ENCODE assay signal across 2 cellular contexts in the genomic region with DNA sequence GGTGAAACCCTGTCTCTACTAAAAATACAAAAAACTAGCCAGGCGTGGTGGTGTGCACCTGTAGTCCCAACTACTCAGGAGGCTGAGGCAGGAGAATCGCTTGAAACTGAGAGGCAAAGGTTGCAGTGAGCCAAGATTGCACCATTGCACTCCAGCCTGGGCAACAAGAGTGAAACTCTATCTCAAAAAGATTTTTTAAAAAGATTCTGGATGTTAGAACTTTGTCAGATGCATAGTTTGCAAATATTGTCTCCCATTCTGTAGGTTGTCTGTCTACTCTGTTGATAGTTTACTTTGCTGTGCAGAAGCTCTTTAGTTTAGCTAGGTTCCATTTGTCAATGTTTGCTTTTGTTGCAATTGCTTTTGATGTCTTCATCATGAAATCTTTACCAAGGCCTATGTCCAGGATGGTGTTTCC. TPM values are rescaled to one million over a fixed set of nuclear protein-coding genes. Genes with fewer than 3 reads are reported as not detected.
"Had no signal": no experiment of that assay in that cellular context is flagged by ENCODE, and none has a peak within 500 bp of the region (broad histone marks: within the 10 kb centered on the region; RNA-seq: fewer than 3 reads in every experiment).

No MANE protein-coding gene starts in this region.

RNA-seq across cellular contexts. Expression of gene CFAP300, which starts 53.2 kb away (rescaled TPM):
- total RNA-seq: K562 had no signal
- polyA plus RNA-seq: IgD-negative memory B cell, K562 had no signal
